ENCODE assay signal across 8 cellular contexts in genomic region chr10:18658992-18659783, GRCh38. TPM values are rescaled to one million over a fixed set of nuclear protein-coding genes. Genes with fewer than 3 reads are reported as not detected.
DNase-seq lines count a peak whose midpoint lies in the region; ATAC-seq and TF ChIP-seq lines count a peak whose summit lies in the region.

ARL5B (plus strand) TSS chr10:18659431; CDS start chr10:18659638, 207 bp downstream.

- POLR2A ChIA-PET in OCI-LY7 (lab: Charles Lee) = interaction anchor here (0.6 to 2.9 kb wide), 11 partner anchors 8 to 1842 kb away, joined by 3 to 42 read pairs (median 4); partner anchors contain the start of gene RSU1

- DNase-seq in DMS 273 (lab: John Stamatoyannopoulos, UW; ENCODE audit: unreplicated experiment) (peak; percentile 95), HuH-7.5 (ENCODE audit: low spot score) (peak; percentile 71), OCI-LY7 (ENCODE audit: low spot score) (peak; percentile 94), activated T-cell treated with anti-CD3 and anti-CD28 coated beads for 48 hours (ENCODE audit: low read depth) (peak; percentile 94), epithelial cell of prostate (ENCODE audit: low read depth, low spot score) (peak; percentile 92), mucosa of descending colon (peak; percentile 98 to 99 (median 99))
- peak; percentile 96 for DNase-seq in stimulated activated CD8-positive, alpha-beta memory T cell treated with anti-CD3 and anti-CD28 coated beads, Interleukin-4, amount 100 ng/mL, for 24 hours (ENCODE audit: low read depth)

- H3K9me2 ChIP-seq in OCI-LY7 (ENCODE audit: insufficient read depth, low read length) = no peaks in the 10 kb centered on the region

- peak within 1 kb of the TSS; percentile 56 for H2AFZ ChIP-seq in OCI-LY7 (ENCODE audit: low read length)

- H3K9me3 ChIP-seq in OCI-LY7 (ENCODE audit: low read length) (no peaks in the 10 kb centered on the region), mucosa of descending colon (no peaks in the 10 kb centered on the region)

- peaks cover 25% of the 10 kb centered on the region for H3K36me3 ChIP-seq in OCI-LY7 (ENCODE audit: insufficient read depth, low read length)
- no peaks in the 10 kb centered on the region for H3K36me3 ChIP-seq in mucosa of descending colon (ENCODE audit: low read depth)

- H3K4me2 ChIP-seq in OCI-LY7 (ENCODE audit: low read length) = peak within 1 kb of the TSS; percentile 96

- CTCF ChIA-PET in OCI-LY7 (lab: Charles Lee; ENCODE audit: unreplicated experiment) = interaction anchor here (0.6 to 2.5 kb wide), 2 partner anchors 10 to 18 kb away, joined by 3 to 13 read pairs; no protein-coding TSS in a partner anchor

- no peak for TF ChIP-seq CTCF in OCI-LY7 (conservative IDR thresholded peaks at IDR 0.05; ENCODE audit: low read length)
- no peak for TF ChIP-seq CTCF in mucosa of descending colon (IDR thresholded peaks at IDR 0.05)

- peak; percentile 86 for ATAC-seq in GM21526 (IDR thresholded peaks at IDR 0.05; ENCODE audit: low FRiP score, unreplicated experiment)
- peak; percentile 98 for ATAC-seq in mucosa of descending colon

- H3K4me3 ChIP-seq in OCI-LY7 (ENCODE audit: low read depth, low read length, poor library complexity, severe bottlenecking) = peak within 1 kb of the TSS; percentile 97
- peak within 1 kb of the TSS; percentile 89 for H3K4me3 ChIP-seq in mucosa of descending colon

- H3K27ac ChIP-seq in OCI-LY7 (ENCODE audit: low read depth, low read length, poor library complexity, severe bottlenecking) (peak within 1 kb of the TSS; percentile 84), epithelial cell of prostate (peak within 1 kb of the TSS; percentile 95)

- intact Hi-C loops in OCI-LY7 (cut with micrococcal nuclease; ENCODE audit: unreplicated experiment) = loop anchor here (1.0 to 10.0 kb wide), 2 partner anchors 8 to 1346 kb away; partner anchors contain the start of gene NSUN6
- intact Hi-C loops in mucosa of descending colon (cut with DNase I, micrococcal nuclease) = no loop called here

- no TSS peak for BruUV-seq in OCI-LY7 (replicated peaks; lab: Mats Ljungman, UMichigan)

- peaks cover 65% of the 10 kb centered on the region for H3K79me2 ChIP-seq in OCI-LY7 (ENCODE audit: insufficient read depth, low read depth, low read length)

- H4K20me1 ChIP-seq in OCI-LY7 (ENCODE audit: insufficient read depth, low read length) = peaks cover 19% of the 10 kb centered on the region

- peaks cover 24% of the 10 kb centered on the region for H3K4me1 ChIP-seq in OCI-LY7 (ENCODE audit: insufficient read depth, low read length, poor library complexity, severe bottlenecking)
- H3K4me1 ChIP-seq in mucosa of descending colon (ENCODE audit: low read depth) = peaks cover 22% of the 10 kb centered on the region

RNA-seq across cellular contexts. Expression of gene ARL5B, which starts in this region (rescaled TPM):
- 9.9 and 11.5 TPM in 2 replicates for total RNA-seq in OCI-LY7 (2014; rRNA removed; shearing (Covaris generic))
- total RNA-seq in OCI-LY7 (2022) (17.5 and 20.0 TPM in 2 replicates), mucosa of descending colon (10 to 100 TPM; 13.8 to 19.3 (median 14.5) TPM)

Comparison
In these comparisons a context has a peak if more than half of its experiments do, and no peak if none do; other contexts are left out.
1. Peak in every context shown above with its lines: DNase-seq, ATAC-seq, H3K4me3 ChIP-seq and H3K27ac ChIP-seq.